ENCODE assay signal across 10 cellular contexts in the genomic region with DNA sequence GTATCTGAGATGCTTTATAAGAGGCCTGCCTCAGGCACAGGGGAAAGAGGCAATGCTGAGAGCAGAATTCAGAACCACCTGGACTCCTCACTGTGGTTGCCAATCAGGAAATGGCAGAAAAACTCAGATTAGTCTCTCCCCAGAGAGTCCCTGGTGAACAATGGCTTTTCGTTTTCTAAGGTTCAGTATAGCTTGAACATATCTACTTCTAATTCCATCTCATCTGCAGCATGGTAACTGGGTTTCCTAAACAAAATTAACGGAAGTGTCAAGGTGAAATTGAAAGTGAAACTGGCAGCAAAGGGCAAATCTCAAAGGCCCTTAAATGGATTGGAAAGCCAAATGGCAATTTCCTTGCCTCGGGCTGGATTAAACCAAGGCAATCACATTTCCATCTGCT.
DNase-seq lines count a peak whose midpoint lies in the region; ATAC-seq and TF ChIP-seq lines count a peak whose summit lies in the region.
"Had no signal": no experiment of that assay in that cellular context is flagged by ENCODE, and none has a peak within 500 bp of the region (broad histone marks: within the 10 kb centered on the region; RNA-seq: fewer than 3 reads in every experiment).

No MANE protein-coding gene starts in this region.

- ATAC-seq in right lobe of liver (peak; percentile 50 to 75 (median 68)), PC-3 (no peak)

- no peak for TF ChIP-seq POLR2A in right lobe of liver (IDR thresholded peaks at IDR 0.05)

- H3K79me2 ChIP-seq in PC-3 (ENCODE audit: low read length): no peaks in the 10 kb centered on the region
- H3K79me2 ChIP-seq in hepatocyte: no peaks in the 10 kb centered on the region

- H4K20me1 ChIP-seq in PC-3 (ENCODE audit: low read length): no peaks in the 10 kb centered on the region
- no peaks in the 10 kb centered on the region for H4K20me1 ChIP-seq in hepatocyte (ENCODE audit: insufficient read depth, poor library complexity, severe bottlenecking)

- no peak overlapping the region for H3K9ac ChIP-seq in PC-3 (ENCODE audit: low read length)

- H3K27ac ChIP-seq in right lobe of liver (no peak overlapping the region), PC-3 (ENCODE audit: low read length) (no peak overlapping the region), hepatocyte (no peak overlapping the region), tibial artery (no peak overlapping the region)

- H3K27me3 ChIP-seq in right lobe of liver: no peaks in the 10 kb centered on the region
- no peaks in the 10 kb centered on the region for H3K27me3 ChIP-seq in PC-3 (ENCODE audit: low read length)
- no peaks in the 10 kb centered on the region for H3K27me3 ChIP-seq in hepatocyte
- no peaks in the 10 kb centered on the region for H3K27me3 ChIP-seq in tibial artery

- WGBS in right lobe of liver (ENCODE audit: insufficient coverage, low coverage, low lambda C conversion rate, missing lambda C conversion rate): 55% methylated on average over 3 of the region's 3 CpGs
- WGBS in hepatocyte (ENCODE audit: low lambda C conversion rate, missing lambda C conversion rate): 86% methylated on average over 3 of the region's 3 CpGs

- POLR2A ChIA-PET in PC-3 (lab: Charles Lee; ENCODE audit: unreplicated experiment): no interaction called here

- H3K4me3 ChIP-seq in right lobe of liver (peak overlapping the region in 2 of 3 donors; percentile 1 to 6), PC-3 (ENCODE audit: low read length) (no peak overlapping the region), hepatocyte (no peak overlapping the region), tibial artery (no peak overlapping the region)

- H2AFZ ChIP-seq in PC-3 (ENCODE audit: low read length): no peak overlapping the region
- H2AFZ ChIP-seq in hepatocyte: no peak overlapping the region

- H3K4me2 ChIP-seq in PC-3 (ENCODE audit: low read length): no peak overlapping the region
- no peak overlapping the region for H3K4me2 ChIP-seq in hepatocyte

- H3K9me3 ChIP-seq in right lobe of liver: no peaks in the 10 kb centered on the region
- H3K9me3 ChIP-seq in PC-3 (ENCODE audit: low read length): no peaks in the 10 kb centered on the region
- no peaks in the 10 kb centered on the region for H3K9me3 ChIP-seq in hepatocyte (ENCODE audit: low read depth)
- no peaks in the 10 kb centered on the region for H3K9me3 ChIP-seq in tibial artery

- CTCF ChIA-PET in PC-3 (lab: Charles Lee): no interaction called here

- no peak for TF ChIP-seq CTCF in GM20000 (IDR thresholded peaks at IDR 0.05; ENCODE audit: extremely low read depth, missing control alignments)
- TF ChIP-seq CTCF in right lobe of liver (IDR thresholded peaks at IDR 0.05): no peak
- TF ChIP-seq CTCF in PC-3 (conservative IDR thresholded peaks at IDR 0.05; ENCODE audit: low read depth, low read length): no peak
- no peak for TF ChIP-seq CTCF in hepatocyte (IDR thresholded peaks at IDR 0.05; ENCODE audit: poor library complexity)
- TF ChIP-seq CTCF in tibial artery (IDR thresholded peaks at IDR 0.05): no peak

- DNase-seq in NCI-H2171 treated with DMSO at 0.1 percent for 48 hours (lab: John Stamatoyannopoulos, UW): peak; percentile 82
- DNase-seq in NCI-H2171 (lab: John Stamatoyannopoulos, UW): no peak
- peak; percentile 6 for DNase-seq in GM20000 (ENCODE audit: low spot score)
- peak; percentile 77 for DNase-seq in NCI-H2029 treated with DMSO at 0.1 percent for 48 hours (lab: John Stamatoyannopoulos, UW)
- DNase-seq in right lobe of liver: no peak
- no peak for DNase-seq in PC-3
- no peak for DNase-seq in hepatocyte (ENCODE audit: low spot score)
- DNase-seq in tibial artery: no peak
- DNase-seq: effector CD8-positive, alpha-beta T cell; SHP77 had no signal

- no peaks in the 10 kb centered on the region for H3K36me3 ChIP-seq in right lobe of liver
- no peaks in the 10 kb centered on the region for H3K36me3 ChIP-seq in PC-3 (ENCODE audit: low read depth, low read length)
- H3K36me3 ChIP-seq in hepatocyte (replicated peaks; ENCODE audit: insufficient read depth, low read depth): no peaks in the 10 kb centered on the region
- H3K36me3 ChIP-seq in tibial artery: no peaks in the 10 kb centered on the region

- H3K4me1 ChIP-seq in right lobe of liver (no peaks in the 10 kb centered on the region), PC-3 (ENCODE audit: insufficient read depth, low read length) (peaks cover 11% of the 10 kb centered on the region; the same call in 1 of the 2 replicates), hepatocyte (ENCODE audit: insufficient read depth) (no peaks in the 10 kb centered on the region), tibial artery (no peaks in the 10 kb centered on the region)

- intact Hi-C loops in right lobe of liver (cut with DNase I): no loop called here
- intact Hi-C loops in PC-3 (cut with micrococcal nuclease): no loop called here
- intact Hi-C loops in tibial artery (cut with DNase I; ENCODE audit: low total_unique reads): no loop called here

- H3F3A ChIP-seq in PC-3 (ENCODE audit: low read length, unreplicated experiment): no peaks in the 10 kb centered on the region

- 0 out of 2 replicates have a peak, but pooled peaks cover 4% of the 10 kb centered on the region for H3K9me2 ChIP-seq in PC-3 (replicated peaks; ENCODE audit: low read length)
- H3K9me2 ChIP-seq in hepatocyte (replicated peaks; ENCODE audit: insufficient read depth): no peaks in the 10 kb centered on the region

- no TSS peak for BruUV-seq in PC-3 (replicated peaks; lab: Mats Ljungman, UMichigan)

Comparison
In these comparisons a context has a peak if more than half of its experiments do, and no peak if none do; other contexts are left out.
1. DNase-seq: peak in NCI-H2171 treated with DMSO at 0.1 percent for 48 hours (single experiment), GM20000 (single experiment) and NCI-H2029 treated with DMSO at 0.1 percent for 48 hours (single experiment); none in NCI-H2171 (single experiment), right lobe of liver (0 of 3), PC-3 (single experiment), hepatocyte (single experiment) and tibial artery (0 of 2).
2. H3K4me3 ChIP-seq: peak in right lobe of liver (2 of 3); none in PC-3 (single experiment), hepatocyte (single experiment) and tibial artery (0 of 2).